In the genomic region with DNA sequence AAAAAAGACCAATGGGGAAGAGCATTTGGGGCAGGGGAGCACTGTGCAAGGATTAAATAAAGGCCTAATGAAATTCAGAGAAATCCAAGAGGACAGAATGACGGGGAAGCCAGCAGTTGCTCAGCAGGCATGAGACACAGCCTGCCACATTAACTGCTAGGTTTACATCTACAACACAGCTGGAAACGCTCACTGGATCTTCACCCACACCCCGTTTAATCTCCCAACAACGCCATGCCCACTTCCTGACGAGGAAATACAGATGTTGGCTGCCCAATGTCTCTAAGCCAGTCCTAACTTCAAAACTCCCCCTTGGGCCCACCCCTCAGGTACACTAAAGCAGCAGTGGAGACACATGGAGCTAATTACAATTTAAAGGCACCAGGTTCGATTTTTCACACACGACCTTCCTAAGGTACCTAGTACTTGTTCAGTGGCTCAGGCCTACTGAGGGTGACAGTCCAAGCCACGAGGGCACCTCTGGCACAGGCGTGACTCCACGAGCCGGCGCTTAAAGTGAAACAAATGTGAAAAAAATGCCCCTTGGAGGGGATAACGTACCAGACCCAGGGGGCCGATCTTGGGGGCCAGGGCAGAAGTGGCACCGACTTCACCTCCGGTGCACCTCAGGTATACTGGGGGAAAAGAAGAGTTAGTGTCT, we compare ENCODE assay signal across 8 cellular contexts. TPM values are rescaled to one million over a fixed set of nuclear protein-coding genes. Genes with fewer than 3 reads are reported as not detected.
DNase-seq lines count a peak whose midpoint lies in the region; ATAC-seq and TF ChIP-seq lines count a peak whose summit lies in the region.

No MANE protein-coding gene starts in this region.

- H3K36me3 Mint-ChIP-seq in stimulated activated memory B cell treated with anti-CD40 and anti-IgM and Interleukin-4, amounts not matched to agents 10 μg/mL and 1 μg/mL and 100 μg/mL, for 72 hours: peaks cover 68% of the 10 kb centered on the region

- H3K79me2 ChIP-seq in DND-41 (ENCODE audit: insufficient read depth, low read length): peaks cover 44% of the 10 kb centered on the region

- DNase-seq in DND-41 (peak; percentile 58), ascending aorta (ENCODE audit: low spot score in 2 of 2) (no peak), HEK293T (ENCODE audit: extremely low spot score) (no peak), GM20000 (ENCODE audit: low spot score) (no peak)

- peaks cover 48% of the 10 kb centered on the region for H4K20me1 ChIP-seq in DND-41 (ENCODE audit: insufficient read depth, low read length)

- TF ChIP-seq CTCF in DND-41 (IDR thresholded peaks at IDR 0.05; ENCODE audit: borderline replicate concordance, extremely low read depth, low read length, poor library complexity, severe bottlenecking): no peak
- TF ChIP-seq CTCF in ascending aorta (IDR thresholded peaks at IDR 0.05): no peak
- TF ChIP-seq CTCF in GM20000 (IDR thresholded peaks at IDR 0.05; ENCODE audit: extremely low read depth, missing control alignments): no peak

- H3K9me3 ChIP-seq in DND-41 (ENCODE audit: insufficient read depth, low read length, severe bottlenecking): no peaks in the 10 kb centered on the region
- no peaks in the 10 kb centered on the region for H3K9me3 ChIP-seq in HUES48 (ENCODE audit: control insufficient read depth, insufficient read depth, low read length)
- H3K9me3 ChIP-seq in ascending aorta: no peaks in the 10 kb centered on the region
- H3K9me3 ChIP-seq in iPS-18c (ENCODE audit: control insufficient read depth, insufficient read depth, low read length): no peaks in the 10 kb centered on the region

- POLR2A ChIA-PET in HEK293T (lab: Yijun Ruan, JAX): interaction anchor here (1.0 to 1.5 kb wide), 7 partner anchors 11 to 378 kb away, joined by 3 to 9 read pairs (median 4); a partner anchor contains a TSS

- H2AFZ ChIP-seq in DND-41 (ENCODE audit: low read depth, low read length): peak overlapping the region; percentile 82

- ATAC-seq in DND-41 (ENCODE audit: insufficient read depth, low read depth) (peak; percentile 23), HG03460 (IDR thresholded peaks at IDR 0.05; ENCODE audit: unreplicated experiment) (no peak)
- no peak for ATAC-seq in stimulated activated memory B cell treated with anti-CD40 and anti-IgM and Interleukin-4, amounts not matched to agents 10 μg/mL and 1 μg/mL and 100 μg/mL, for 72 hours

- H3K27ac ChIP-seq in DND-41 (ENCODE audit: low read length) (peak overlapping the region; percentile 80), HUES48 (ENCODE audit: low read depth, low read length) (peak overlapping the region; percentile 97), ascending aorta (peak overlapping the region; percentile 91 to 94)

- intact Hi-C loops in ascending aorta (cut with DNase I): no loop called here

- no peaks in the 10 kb centered on the region for H3K9me3 Mint-ChIP-seq in stimulated activated memory B cell treated with anti-CD40 and anti-IgM and Interleukin-4, amounts not matched to agents 10 μg/mL and 1 μg/mL and 100 μg/mL, for 72 hours

- peak overlapping the region; percentile 89 for H3K27ac Mint-ChIP-seq in stimulated activated memory B cell treated with anti-CD40 and anti-IgM and Interleukin-4, amounts not matched to agents 10 μg/mL and 1 μg/mL and 100 μg/mL, for 72 hours

- H3K4me2 ChIP-seq in DND-41 (ENCODE audit: insufficient read depth, low read length): peak overlapping the region; percentile 98

- H3K36me3 ChIP-seq in DND-41 (ENCODE audit: insufficient read depth, low read length) (peaks cover 57% of the 10 kb centered on the region), HUES48 (ENCODE audit: control insufficient read depth, insufficient read depth, low read length) (peaks cover 58% of the 10 kb centered on the region), ascending aorta (peaks cover 36 to 60% of the 10 kb centered on the region in 2 donors)

- no peaks in the 10 kb centered on the region for H3K27me3 Mint-ChIP-seq in stimulated activated memory B cell treated with anti-CD40 and anti-IgM and Interleukin-4, amounts not matched to agents 10 μg/mL and 1 μg/mL and 100 μg/mL, for 72 hours

- H3K27me3 ChIP-seq in DND-41 (ENCODE audit: insufficient read depth, low read length, poor library complexity) (no peaks in the 10 kb centered on the region), HUES48 (ENCODE audit: control insufficient read depth, insufficient read depth, low read length) (no peaks in the 10 kb centered on the region), ascending aorta (no peaks in the 10 kb centered on the region)

- peak overlapping the region; percentile 87 for H3K9ac ChIP-seq in DND-41 (ENCODE audit: low read depth, low read length)
- H3K9ac ChIP-seq in HUES48 (ENCODE audit: low read depth, low read length): peak overlapping the region; percentile 99

- peaks cover 54% of the 10 kb centered on the region for H3K4me1 Mint-ChIP-seq in stimulated activated memory B cell treated with anti-CD40 and anti-IgM and Interleukin-4, amounts not matched to agents 10 μg/mL and 1 μg/mL and 100 μg/mL, for 72 hours

- H3K4me1 ChIP-seq in DND-41 (ENCODE audit: insufficient read depth, low read length) (peaks cover 38% of the 10 kb centered on the region), HUES48 (ENCODE audit: control insufficient read depth, insufficient read depth, low read length) (peaks cover 11% of the 10 kb centered on the region), ascending aorta (peaks cover 9 to 20% of the 10 kb centered on the region in 2 donors)

- H3K4me3 ChIP-seq in DND-41 (ENCODE audit: low read depth in 1 of 2, low read length in 2 of 2) (peak overlapping the region; percentile 80 to 86), HUES48 (ENCODE audit: low read depth, low read length) (peak overlapping the region; percentile 96), ascending aorta (peak overlapping the region; percentile 75 to 82), iPS-18c (ENCODE audit: insufficient read depth, low read depth, low read length) (peak overlapping the region; percentile 97)

- peak overlapping the region; percentile 84 for H3K4me3 Mint-ChIP-seq in stimulated activated memory B cell treated with anti-CD40 and anti-IgM and Interleukin-4, amounts not matched to agents 10 μg/mL and 1 μg/mL and 100 μg/mL, for 72 hours

- CTCF ChIA-PET in HEK293T (lab: Yijun Ruan, JAX): no interaction called here

TF ChIP-seq in HEK293T, 16 proteins besides CTCF, POLR2A, EP300 and RAD21:
- TF ChIP-seq L3MBTL2 (conservative IDR thresholded peaks at IDR 0.05): no peak
- no peak for TF ChIP-seq SUZ12 (IDR thresholded peaks at IDR 0.05)

RNA-seq across cellular contexts. Expression of a gene that starts 0.9 kb away (rescaled TPM):
- 1,924 TPM for total RNA-seq in ascending aorta

RNA-seq across cellular contexts. Expression of a gene that starts 1.0 kb away (rescaled TPM):
- 22.8 TPM for total RNA-seq in ascending aorta

RNA-seq across cellular contexts. Expression of a gene that starts 26.1 kb away (rescaled TPM):
- total RNA-seq in ascending aorta: 2.9 TPM

RNA-seq across cellular contexts. Expression of a gene that starts 53.3 kb away (rescaled TPM):
- total RNA-seq in ascending aorta: 75.7 TPM
